1 cellular context compared by ENCODE assay signal in genomic region chr9:109252291-109252690, GRCh38.
TF ChIP-seq lines count a peak whose summit lies in the region.

No MANE protein-coding gene starts in this region.

TF ChIP-seq in GM23338, 12 proteins besides CTCF, POLR2A, EP300 and RAD21 (continued from another document):
- TF ChIP-seq ZNF462 (CRISPR knock-in tag; IDR thresholded peaks at IDR 0.05) (no peak), ZNF331 (CRISPR knock-in tag; IDR thresholded peaks at IDR 0.05; ENCODE audit: low read depth) (no peak), STAT1 (IDR thresholded peaks at IDR 0.05; ENCODE audit: unreplicated experiment) (no peak), POLR2AphosphoS5 (IDR thresholded peaks at IDR 0.05; ENCODE audit: low read depth) (no peak), NANOG (IDR thresholded peaks at IDR 0.05; ENCODE audit: borderline replicate concordance) (no peak), REST (IDR thresholded peaks at IDR 0.05; ENCODE audit: unreplicated experiment) (no peak), ZNF114 (CRISPR knock-in tag; IDR thresholded peaks at IDR 0.05) (no peak), CREB1 (CRISPR knock-in tag; IDR thresholded peaks at IDR 0.05; ENCODE audit: low read depth) (no peak)
